1 cellular context compared by ENCODE assay signal in genomic region chr1:17075470-17076255, GRCh38.
TF ChIP-seq lines count a peak whose summit lies in the region.

No MANE protein-coding gene starts in this region.

TF ChIP-seq in GM23338, 12 proteins besides CTCF, POLR2A, EP300 and RAD21 (continued from another document):
- TF ChIP-seq ZNF462 (CRISPR knock-in tag; IDR thresholded peaks at IDR 0.05): no peak
